11 cellular contexts compared by ENCODE assay signal in genomic region chr1:33735624-33736023, GRCh38.
DNase-seq lines count a peak whose midpoint lies in the region; ATAC-seq, FAIRE-seq and TF ChIP-seq lines count a peak whose summit lies in the region.
"Had no signal": no experiment of that assay in that cellular context is flagged by ENCODE, and none has a peak within 500 bp of the region (broad histone marks: within the 10 kb centered on the region; RNA-seq: fewer than 3 reads in every experiment).

No MANE protein-coding gene starts in this region.

- H2BK120ac ChIP-seq in H1 (replicated peaks; ENCODE audit: low read depth, low read length): no peak overlapping the region

- no peaks in the 10 kb centered on the region for H3K27me3 ChIP-seq in H1 (replicated peaks in 1 of 4; ENCODE audit: control insufficient read depth in 3 of 4, extremely low read depth in 1 of 4, insufficient read depth in 3 of 4, low read length in 3 of 4)
- peaks cover 27% of the 10 kb centered on the region for H3K27me3 ChIP-seq in smooth muscle cell (ENCODE audit: low read depth)
- H3K27me3 ChIP-seq in Caco-2 (replicated peaks; ENCODE audit: control insufficient read depth, insufficient read depth, low read length): no peaks in the 10 kb centered on the region

- H3K18ac ChIP-seq in H1 (ENCODE audit: extremely low read depth, low read length): no peak overlapping the region

- CTCF ChIA-PET in H1 (lab: Charles Lee; ENCODE audit: partially characterized antibody) (interaction anchor here (0.5 to 2.1 kb wide), 11 partner anchors 14 to 442 kb away, joined by 3 to 15 read pairs (median 3); no protein-coding TSS in a partner anchor), Caco-2 (lab: Charles Lee) (interaction anchor here (1.4 kb wide), 1 partner anchor 378 kb away, joined by 3 read pairs; no protein-coding TSS in a partner anchor)

- no peak overlapping the region for H3K14ac ChIP-seq in H1 (ENCODE audit: insufficient read length)

- no peaks in the 10 kb centered on the region for H3F3A ChIP-seq in smooth muscle cell (ENCODE audit: low read depth)

- H2AK5ac ChIP-seq in H1 (ENCODE audit: low read depth, low read length): no peak overlapping the region

- H3K56ac ChIP-seq in H1 (replicated peaks; ENCODE audit: insufficient read length, low read depth, low read length): no peak overlapping the region

- peak; percentile 15 to 28; a peak in 3 of 4 replicates for TF ChIP-seq RAD21 in H1 (IDR thresholded peaks at IDR 0.05 in 1 of 2, conservative IDR thresholded peaks at IDR 0.05 in 1 of 2; ENCODE audit: low read depth in 2 of 2, low read length in 2 of 2)

- TF ChIP-seq POLR2A in H1 (IDR thresholded peaks at IDR 0.05; ENCODE audit: control extremely low read depth in 1 of 2, low read depth in 2 of 2, low read length in 2 of 2): no peak

- peaks cover 0 to 6% (median 0%) of the 10 kb centered on the region in 4 experiments; a peak in 2 of 7 replicates for H3K4me1 ChIP-seq in H1 (replicated peaks in 1 of 4; ENCODE audit: control insufficient read depth in 3 of 4, insufficient read depth in 4 of 4, low read length in 3 of 4)
- H3K4me1 ChIP-seq in smooth muscle cell (ENCODE audit: low read depth): no peaks in the 10 kb centered on the region
- H3K4me1 ChIP-seq in Caco-2: no peaks in the 10 kb centered on the region
- H3K4me1 ChIP-seq: sigmoid colon had no signal

- no peak overlapping the region for H3K4ac ChIP-seq in H1 (replicated peaks; ENCODE audit: insufficient read length, low read depth, low read length)

- H3K36me3 Mint-ChIP-seq in Caco-2 (ENCODE audit: insufficient read depth, unreplicated experiment): no peaks in the 10 kb centered on the region
- H3K36me3 Mint-ChIP-seq in naive thymus-derived CD8-positive, alpha-beta T cell: no peaks in the 10 kb centered on the region
- H3K36me3 Mint-ChIP-seq in activated T-cell treated with anti-CD3 and anti-CD28 coated beads, Interleukin-2, amount 50 U/mL, for 24 hours (ENCODE audit: low read depth): no peaks in the 10 kb centered on the region

- ATAC-seq in naive thymus-derived CD8-positive, alpha-beta T cell: no peak

- H2AFZ ChIP-seq in H1 (ENCODE audit: low read length) (no peak overlapping the region), smooth muscle cell (ENCODE audit: low read depth) (no peak overlapping the region)

- no peak for TF ChIP-seq EP300 in H1 (IDR thresholded peaks at IDR 0.05; ENCODE audit: borderline replicate concordance in 1 of 2, low read depth in 2 of 2, low read length in 2 of 2)

- H3K4me3 ChIP-seq in H1 (ENCODE audit: extremely low read depth in 1 of 4, insufficient read depth in 2 of 4, low read depth in 3 of 4, low read length in 4 of 4) (no peak overlapping the region), smooth muscle cell (no peak overlapping the region), Caco-2 (ENCODE audit: low read depth, low read length) (no peak overlapping the region)
- H3K4me3 ChIP-seq: sigmoid colon had no signal

- no peak overlapping the region for H4K8ac ChIP-seq in H1 (ENCODE audit: extremely low read depth, insufficient read depth, low read length)

- peaks cover 16% of the 10 kb centered on the region for H3K27me3 Mint-ChIP-seq in Caco-2 (ENCODE audit: insufficient read depth, unreplicated experiment)
- peaks cover 11 to 50% (median 24%) of the 10 kb centered on the region in 5 donors for H3K27me3 Mint-ChIP-seq in naive thymus-derived CD8-positive, alpha-beta T cell
- H3K27me3 Mint-ChIP-seq in activated T-cell treated with anti-CD3 and anti-CD28 coated beads, Interleukin-2, amount 50 U/mL, for 24 hours: peaks cover 43% of the 10 kb centered on the region

- BruUV-seq in Caco-2 (replicated peaks; lab: Mats Ljungman, UMichigan): no TSS peak

- H3K36me3 ChIP-seq in H1 (ENCODE audit: control insufficient read depth in 2 of 4, insufficient read depth in 4 of 4, low read length in 3 of 4) (peaks cover 0 to 13% (median 4%) of the 10 kb centered on the region in 4 experiments; a peak in 5 of 8 replicates), smooth muscle cell (ENCODE audit: low read depth) (no peaks in the 10 kb centered on the region), Caco-2 (ENCODE audit: control insufficient read depth, insufficient read depth, low read length) (no peaks in the 10 kb centered on the region)
- H3K36me3 ChIP-seq: sigmoid colon had no signal

- no peak overlapping the region for H2BK20ac ChIP-seq in H1 (ENCODE audit: low read length)

- H3K9me3 Mint-ChIP-seq in Caco-2 (ENCODE audit: unreplicated experiment): no peaks in the 10 kb centered on the region
- H3K9me3 Mint-ChIP-seq in naive thymus-derived CD8-positive, alpha-beta T cell: peaks cover 0 to 9% (median 0%) of the 10 kb centered on the region in 9 donors
- no peaks in the 10 kb centered on the region for H3K9me3 Mint-ChIP-seq in activated T-cell treated with anti-CD3 and anti-CD28 coated beads, Interleukin-2, amount 50 U/mL, for 24 hours

- no peaks in the 10 kb centered on the region for H3K4me1 Mint-ChIP-seq in Caco-2 (ENCODE audit: low read depth, unreplicated experiment)
- no peaks in the 10 kb centered on the region for H3K4me1 Mint-ChIP-seq in naive thymus-derived CD8-positive, alpha-beta T cell
- H3K4me1 Mint-ChIP-seq in activated T-cell treated with anti-CD3 and anti-CD28 coated beads, Interleukin-2, amount 50 U/mL, for 24 hours (ENCODE audit: low read depth): no peaks in the 10 kb centered on the region

- DNase-seq in NCI-H510A treated with DMSO at 0.1 percent for 48 hours (lab: John Stamatoyannopoulos, UW): peak; percentile 62
- no peak for DNase-seq in NCI-H510A (lab: John Stamatoyannopoulos, UW)
- peak; percentile 1 for DNase-seq in NCI-H748 treated with DMSO at 0.1 percent for 48 hours (lab: John Stamatoyannopoulos, UW)
- DNase-seq in H1 (ENCODE audit: low read depth in 1 of 2, low spot score in 2 of 2): no peak
- DNase-seq in smooth muscle cell (lab: John Stamatoyannopoulos, UW; ENCODE audit: unreplicated experiment): no peak
- DNase-seq in Caco-2: no peak
- no peak for DNase-seq in naive thymus-derived CD8-positive, alpha-beta T cell
- DNase-seq in activated T-cell treated with anti-CD3 and anti-CD28 coated beads, Interleukin-2, amount 50 U/mL, for 24 hours: no peak
- DNase-seq: H7; sigmoid colon; stimulated activated naive CD4-positive, alpha-beta T cell had no signal

- no peak for TF ChIP-seq CTCF in H1 (IDR thresholded peaks at IDR 0.05; ENCODE audit: control extremely low read depth in 1 of 3, insufficient read depth in 1 of 3, low read depth in 1 of 3, low read length in 3 of 3)
- peak; percentile 40 for TF ChIP-seq CTCF in smooth muscle cell (IDR thresholded peaks at IDR 0.05; ENCODE audit: borderline replicate concordance, insufficient read depth, poor library complexity, severe bottlenecking)
- TF ChIP-seq CTCF in Caco-2 (IDR thresholded peaks at IDR 0.05; ENCODE audit: insufficient read depth in 1 of 2, low read depth in 1 of 2, low read length in 1 of 2, severe bottlenecking in 1 of 2, unreplicated experiment in 1 of 2): no peak

- H4K91ac ChIP-seq in H1 (replicated peaks; ENCODE audit: insufficient read length, low read length): no peak overlapping the region

- H2BK12ac ChIP-seq in H1 (ENCODE audit: low read depth, low read length): no peak overlapping the region

- intact Hi-C loops in Caco-2 (cut with micrococcal nuclease; ENCODE audit: unreplicated experiment): no loop called here

- no peaks in the 10 kb centered on the region for H3K79me1 ChIP-seq in H1 (ENCODE audit: low read depth, low read length)

- H3K27ac ChIP-seq in H1 (ENCODE audit: low read depth, low read length) (no peak overlapping the region), smooth muscle cell (ENCODE audit: low read depth) (no peak overlapping the region)
- H3K27ac ChIP-seq: sigmoid colon had no signal

- WGBS in H1 (ENCODE audit: extremely low coverage in 1 of 2, insufficient coverage in 1 of 2, insufficient read length in 1 of 2, insufficient replicate concordance in 2 of 2, low coverage in 1 of 2, low lambda C conversion rate in 2 of 2, missing lambda C conversion rate in 1 of 2), 2 experiments: 89% methylated on average over 3 of the region's 3 CpGs; no CpG with 5 or more reads in 1 of the 2 experiments
- WGBS in smooth muscle cell (ENCODE audit: low lambda C conversion rate): 46% methylated on average over 3 of the region's 3 CpGs

- H3K4me3 Mint-ChIP-seq in Caco-2 (ENCODE audit: unreplicated experiment): no peak overlapping the region
- no peak overlapping the region for H3K4me3 Mint-ChIP-seq in naive thymus-derived CD8-positive, alpha-beta T cell
- no peak overlapping the region for H3K4me3 Mint-ChIP-seq in activated T-cell treated with anti-CD3 and anti-CD28 coated beads, Interleukin-2, amount 50 U/mL, for 24 hours

- H3K9ac ChIP-seq in H1 (replicated peaks in 1 of 4; ENCODE audit: extremely low read depth in 1 of 4, low read depth in 3 of 4, low read length in 3 of 4) (no peak overlapping the region), smooth muscle cell (ENCODE audit: low read depth) (no peak overlapping the region)

- H3K4me2 ChIP-seq in H1 (ENCODE audit: insufficient read depth in 1 of 2, low read depth in 2 of 2, low read length in 2 of 2): no peak overlapping the region
- H3K4me2 ChIP-seq in smooth muscle cell: no peak overlapping the region

- no peak overlapping the region for H3K23ac ChIP-seq in H1 (ENCODE audit: insufficient read length)

- H2BK15ac ChIP-seq in H1 (ENCODE audit: low read length): no peak overlapping the region

- H3K9me3 ChIP-seq in H1 (ENCODE audit: insufficient read depth in 2 of 2, low read depth in 1 of 2, low read length in 1 of 2) (no peaks in the 10 kb centered on the region), smooth muscle cell (replicated peaks; ENCODE audit: low read depth) (no peaks in the 10 kb centered on the region), Caco-2 (no peaks in the 10 kb centered on the region)
- H3K9me3 ChIP-seq: sigmoid colon had no signal

- no peaks in the 10 kb centered on the region for H3K79me2 ChIP-seq in H1 (ENCODE audit: control insufficient read depth in 1 of 2, insufficient read depth in 2 of 2, low read length in 2 of 2)
- no peaks in the 10 kb centered on the region for H3K79me2 ChIP-seq in smooth muscle cell (ENCODE audit: low read depth)

- H4K20me1 ChIP-seq in H1 (replicated peaks in 1 of 2; ENCODE audit: control insufficient read depth in 1 of 2, insufficient read depth in 2 of 2, low read length in 2 of 2) (peaks cover 0 to 2% of the 10 kb centered on the region in 2 experiments), smooth muscle cell (ENCODE audit: low read depth) (no peaks in the 10 kb centered on the region)

- H3K27ac Mint-ChIP-seq in Caco-2 (ENCODE audit: unreplicated experiment): no peak overlapping the region
- H3K27ac Mint-ChIP-seq in naive thymus-derived CD8-positive, alpha-beta T cell: no peak overlapping the region
- H3K27ac Mint-ChIP-seq in activated T-cell treated with anti-CD3 and anti-CD28 coated beads, Interleukin-2, amount 50 U/mL, for 24 hours: no peak overlapping the region

- no peak for FAIRE-seq in H1 (lab: Jason Lieb, UNC)

- POLR2A ChIA-PET in H1 (lab: Charles Lee; ENCODE audit: partially characterized antibody) (no interaction called here), Caco-2 (lab: Charles Lee) (interaction anchor here (0.7 kb wide), 1 partner anchor 51 kb away, joined by 3 read pairs; no protein-coding TSS in a partner anchor)
- POLR2A ChIA-PET in naive thymus-derived CD8-positive, alpha-beta T cell (lab: Charles Lee): no interaction called here

- H4K5ac ChIP-seq in H1 (ENCODE audit: insufficient read length, low read depth, low read length): no peak overlapping the region

- no peaks in the 10 kb centered on the region for H3K23me2 ChIP-seq in H1 (ENCODE audit: low read depth, low read length)

- no peak overlapping the region for H2BK5ac ChIP-seq in H1 (ENCODE audit: low read depth, low read length)

Comparison
In these comparisons a context has a peak if more than half of its experiments do, and no peak if none do; other contexts are left out.
1. DNase-seq: peak in NCI-H510A treated with DMSO at 0.1 percent for 48 hours (single experiment) and NCI-H748 treated with DMSO at 0.1 percent for 48 hours (single experiment); none in NCI-H510A (single experiment), H1 (0 of 2), smooth muscle cell (single experiment), Caco-2 (0 of 2), naive thymus-derived CD8-positive, alpha-beta T cell (0 of 10) and activated T-cell treated with anti-CD3 and anti-CD28 coated beads, Interleukin-2, amount 50 U/mL, for 24 hours (single experiment).